In the genomic region with DNA sequence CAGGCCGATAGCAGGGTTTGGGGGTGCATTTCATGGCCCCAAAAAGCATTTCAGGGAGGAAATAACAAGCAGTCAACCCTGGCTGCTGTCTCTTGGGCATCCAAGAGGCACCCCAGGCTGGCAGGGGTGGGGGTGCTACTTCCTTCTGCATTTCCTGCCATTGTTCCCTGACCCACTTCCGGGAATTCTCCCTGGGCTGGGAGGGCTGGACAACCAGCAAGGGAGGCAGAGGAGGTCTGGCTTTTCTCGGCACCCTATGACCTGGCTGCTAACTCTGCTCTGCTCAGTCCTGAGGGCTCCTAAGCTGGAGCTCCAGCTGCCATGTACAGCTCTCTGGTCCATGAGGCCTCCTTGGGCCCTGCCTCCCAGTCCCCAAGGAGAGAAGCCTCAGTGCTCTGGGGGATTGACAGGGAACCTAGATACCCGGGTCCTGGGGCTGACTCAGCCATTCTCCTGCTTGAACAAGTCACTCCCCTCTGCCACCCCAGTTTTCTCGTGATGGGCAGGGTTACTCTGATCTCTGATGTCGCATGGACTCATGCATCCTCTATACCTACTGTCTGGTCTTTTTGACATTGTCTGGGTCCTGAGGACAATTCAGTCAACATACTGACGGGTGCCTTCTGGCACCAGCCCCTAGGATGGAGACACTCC, we compare ENCODE assay signal across 1 cellular context.
TF ChIP-seq lines count a peak whose summit lies in the region.

No MANE protein-coding gene starts in this region.

TF ChIP-seq in GM23338, 12 proteins besides CTCF, POLR2A, EP300 and RAD21 (continued from another document):
- TF ChIP-seq, protein P1, sequence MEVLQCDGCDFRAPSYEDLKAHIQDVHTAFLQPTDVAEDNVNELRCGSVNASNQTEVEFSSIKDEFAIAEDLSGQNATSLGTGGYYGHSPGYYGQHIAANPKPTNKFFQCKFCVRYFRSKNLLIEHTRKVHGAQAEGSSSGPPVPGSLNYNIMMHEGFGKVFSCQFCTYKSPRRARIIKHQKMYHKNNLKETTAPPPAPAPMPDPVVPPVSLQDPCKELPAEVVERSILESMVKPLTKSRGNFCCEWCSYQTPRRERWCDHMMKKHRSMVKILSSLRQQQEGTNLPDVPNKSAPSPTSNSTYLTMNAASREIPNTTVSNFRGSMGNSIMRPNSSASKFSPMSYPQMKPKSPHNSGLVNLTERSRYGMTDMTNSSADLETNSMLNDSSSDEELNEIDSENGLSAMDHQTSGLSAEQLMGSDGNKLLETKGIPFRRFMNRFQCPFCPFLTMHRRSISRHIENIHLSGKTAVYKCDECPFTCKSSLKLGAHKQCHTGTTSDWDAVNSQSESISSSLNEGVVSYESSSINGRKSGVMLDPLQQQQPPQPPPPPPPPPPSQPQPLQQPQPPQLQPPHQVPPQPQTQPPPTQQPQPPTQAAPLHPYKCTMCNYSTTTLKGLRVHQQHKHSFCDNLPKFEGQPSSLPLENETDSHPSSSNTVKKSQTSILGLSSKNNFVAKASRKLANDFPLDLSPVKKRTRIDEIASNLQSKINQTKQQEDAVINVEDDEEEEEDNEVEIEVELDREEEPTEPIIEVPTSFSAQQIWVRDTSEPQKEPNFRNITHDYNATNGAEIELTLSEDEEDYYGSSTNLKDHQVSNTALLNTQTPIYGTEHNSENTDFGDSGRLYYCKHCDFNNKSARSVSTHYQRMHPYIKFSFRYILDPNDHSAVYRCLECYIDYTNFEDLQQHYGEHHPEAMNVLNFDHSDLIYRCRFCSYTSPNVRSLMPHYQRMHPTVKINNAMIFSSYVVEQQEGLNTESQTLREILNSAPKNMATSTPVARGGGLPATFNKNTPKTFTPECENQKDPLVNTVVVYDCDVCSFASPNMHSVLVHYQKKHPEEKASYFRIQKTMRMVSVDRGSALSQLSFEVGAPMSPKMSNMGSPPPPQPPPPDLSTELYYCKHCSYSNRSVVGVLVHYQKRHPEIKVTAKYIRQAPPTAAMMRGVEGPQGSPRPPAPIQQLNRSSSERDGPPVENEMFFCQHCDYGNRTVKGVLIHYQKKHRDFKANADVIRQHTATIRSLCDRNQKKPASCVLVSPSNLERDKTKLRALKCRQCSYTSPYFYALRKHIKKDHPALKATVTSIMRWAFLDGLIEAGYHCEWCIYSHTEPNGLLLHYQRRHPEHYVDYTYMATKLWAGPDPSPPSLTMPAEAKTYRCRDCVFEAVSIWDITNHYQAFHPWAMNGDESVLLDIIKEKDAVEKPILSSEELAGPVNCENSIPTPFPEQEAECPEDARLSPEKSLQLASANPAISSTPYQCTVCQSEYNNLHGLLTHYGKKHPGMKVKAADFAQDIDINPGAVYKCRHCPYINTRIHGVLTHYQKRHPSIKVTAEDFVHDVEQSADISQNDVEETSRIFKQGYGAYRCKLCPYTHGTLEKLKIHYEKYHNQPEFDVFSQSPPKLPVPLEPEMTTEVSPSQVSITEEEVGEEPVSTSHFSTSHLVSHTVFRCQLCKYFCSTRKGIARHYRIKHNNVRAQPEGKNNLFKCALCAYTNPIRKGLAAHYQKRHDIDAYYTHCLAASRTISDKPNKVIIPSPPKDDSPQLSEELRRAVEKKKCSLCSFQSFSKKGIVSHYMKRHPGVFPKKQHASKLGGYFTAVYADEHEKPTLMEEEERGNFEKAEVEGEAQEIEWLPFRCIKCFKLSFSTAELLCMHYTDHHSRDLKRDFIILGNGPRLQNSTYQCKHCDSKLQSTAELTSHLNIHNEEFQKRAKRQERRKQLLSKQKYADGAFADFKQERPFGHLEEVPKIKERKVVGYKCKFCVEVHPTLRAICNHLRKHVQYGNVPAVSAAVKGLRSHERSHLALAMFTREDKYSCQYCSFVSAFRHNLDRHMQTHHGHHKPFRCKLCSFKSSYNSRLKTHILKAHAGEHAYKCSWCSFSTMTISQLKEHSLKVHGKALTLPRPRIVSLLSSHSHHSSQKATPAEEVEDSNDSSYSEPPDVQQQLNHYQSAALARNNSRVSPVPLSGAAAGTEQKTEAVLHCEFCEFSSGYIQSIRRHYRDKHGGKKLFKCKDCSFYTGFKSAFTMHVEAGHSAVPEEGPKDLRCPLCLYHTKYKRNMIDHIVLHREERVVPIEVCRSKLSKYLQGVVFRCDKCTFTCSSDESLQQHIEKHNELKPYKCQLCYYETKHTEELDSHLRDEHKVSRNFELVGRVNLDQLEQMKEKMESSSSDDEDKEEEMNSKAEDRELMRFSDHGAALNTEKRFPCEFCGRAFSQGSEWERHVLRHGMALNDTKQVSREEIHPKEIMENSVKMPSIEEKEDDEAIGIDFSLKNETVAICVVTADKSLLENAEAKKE (CRISPR knock-in tag; IDR thresholded peaks at IDR 0.05): no peak
- TF ChIP-seq NANOG (IDR thresholded peaks at IDR 0.05; ENCODE audit: borderline replicate concordance): no peak
